ENCODE assay signal across 8 cellular contexts in genomic region chr1:161133220-161133740, GRCh38. TPM values are rescaled to one million over a fixed set of nuclear protein-coding genes. Genes with fewer than 3 reads are reported as not detected.
DNase-seq lines count a peak whose midpoint lies in the region; ATAC-seq and TF ChIP-seq lines count a peak whose summit lies in the region.

No MANE protein-coding gene starts in this region.

- H3K4me3 Mint-ChIP-seq in stimulated activated naive B cell treated with anti-CD40 and anti-IgM and Interleukin-4, amounts not matched to agents 10 μg/mL and 1 μg/mL and 100 μg/mL, for 72 hours = no peak overlapping the region

- no peak for TF ChIP-seq CTCF in OCI-LY1 (IDR thresholded peaks at IDR 0.05; ENCODE audit: low read length)
- no peak for TF ChIP-seq CTCF in fibroblast of villous mesenchyme (IDR thresholded peaks at IDR 0.05; ENCODE audit: insufficient read depth, low read depth, low read length)

- peaks cover 18% of the 10 kb centered on the region for H3K36me3 ChIP-seq in OCI-LY1 (ENCODE audit: insufficient read depth, low read length)

- peak overlapping the region; percentile 95 for H3K9ac ChIP-seq in OCI-LY1 (ENCODE audit: low read length)

- peak overlapping the region; percentile 99 for H3K4me2 ChIP-seq in OCI-LY1 (ENCODE audit: low read length)

- peak overlapping the region; percentile 69 for H3K27ac ChIP-seq in OCI-LY1 (ENCODE audit: low read depth, low read length, poor library complexity, severe bottlenecking)

- ATAC-seq in GM21723 (IDR thresholded peaks at IDR 0.05; ENCODE audit: unreplicated experiment) (peak; percentile 22), GM19324 (IDR thresholded peaks at IDR 0.05; ENCODE audit: low FRiP score, unreplicated experiment) (no peak), HG03342 (IDR thresholded peaks at IDR 0.05; ENCODE audit: unreplicated experiment) (no peak)
- ATAC-seq in stimulated activated naive B cell treated with anti-CD40 and anti-IgM and Interleukin-4, amounts not matched to agents 10 μg/mL and 1 μg/mL and 100 μg/mL, for 72 hours (replicated peaks) = peak; percentile 10 to 20

- H3F3A ChIP-seq in OCI-LY1 (ENCODE audit: insufficient read depth, low read length) = 0 out of 2 replicates have a peak, but pooled peaks cover 4% of the 10 kb centered on the region

- no peaks in the 10 kb centered on the region for H3K9me3 ChIP-seq in OCI-LY1 (ENCODE audit: low read length)

- H3K4me1 Mint-ChIP-seq in stimulated activated naive B cell treated with anti-CD40 and anti-IgM and Interleukin-4, amounts not matched to agents 10 μg/mL and 1 μg/mL and 100 μg/mL, for 72 hours = peaks cover 25 to 48% of the 10 kb centered on the region in 2 donors

- peaks cover 17 to 24% of the 10 kb centered on the region in 2 donors for H3K36me3 Mint-ChIP-seq in stimulated activated naive B cell treated with anti-CD40 and anti-IgM and Interleukin-4, amounts not matched to agents 10 μg/mL and 1 μg/mL and 100 μg/mL, for 72 hours

- H3K9me3 Mint-ChIP-seq in stimulated activated naive B cell treated with anti-CD40 and anti-IgM and Interleukin-4, amounts not matched to agents 10 μg/mL and 1 μg/mL and 100 μg/mL, for 72 hours = no peaks in the 10 kb centered on the region

- DNase-seq in fibroblast of villous mesenchyme (ENCODE audit: low read depth) (no peak), OCI-M1 (lab: John Stamatoyannopoulos, UW) (no peak)
- DNase-seq in stimulated activated naive B cell treated with anti-CD40 and anti-IgM and Interleukin-4, amounts not matched to agents 10 μg/mL and 1 μg/mL and 100 μg/mL, for 72 hours = no peak
- no peak for DNase-seq in activated effector memory CD4-positive, alpha-beta T cell treated with Interleukin-2 at 50 U/mL for 16 hours

- H4K20me1 ChIP-seq in OCI-LY1 (ENCODE audit: insufficient read depth, low read length) = no peaks in the 10 kb centered on the region

- H3K4me3 ChIP-seq in OCI-LY1 (ENCODE audit: low read depth, low read length, poor library complexity, severe bottlenecking) (peak overlapping the region; percentile 96), fibroblast of villous mesenchyme (ENCODE audit: low read depth, low read length) (peak overlapping the region; percentile 88)

- no peaks in the 10 kb centered on the region for H3K27me3 ChIP-seq in OCI-LY1 (ENCODE audit: insufficient read depth, low read length)

- H3K27ac Mint-ChIP-seq in stimulated activated naive B cell treated with anti-CD40 and anti-IgM and Interleukin-4, amounts not matched to agents 10 μg/mL and 1 μg/mL and 100 μg/mL, for 72 hours = no peak overlapping the region

- no peak overlapping the region for H2AFZ ChIP-seq in OCI-LY1 (ENCODE audit: low read length)

- H3K79me2 ChIP-seq in OCI-LY1 (ENCODE audit: insufficient read depth, low read length) = peaks cover 13% of the 10 kb centered on the region; the same call in 1 of the 2 replicates

- peaks cover 28% of the 10 kb centered on the region for H3K4me1 ChIP-seq in OCI-LY1 (ENCODE audit: insufficient read depth, low read length, severe bottlenecking)

- H3K27me3 Mint-ChIP-seq in stimulated activated naive B cell treated with anti-CD40 and anti-IgM and Interleukin-4, amounts not matched to agents 10 μg/mL and 1 μg/mL and 100 μg/mL, for 72 hours = no peaks in the 10 kb centered on the region

- no peaks in the 10 kb centered on the region for H3K9me2 ChIP-seq in OCI-LY1 (ENCODE audit: low read depth, low read length)

RNA-seq across cellular contexts. Expression of gene DEDD, which starts 0.8 kb away (rescaled TPM):
- 22.5 and 27.6 TPM in 2 replicates for total RNA-seq in fibroblast of villous mesenchyme

RNA-seq across cellular contexts. Expression of gene NIT1, which starts 15.4 kb away (rescaled TPM):
- total RNA-seq in fibroblast of villous mesenchyme = 23.2 and 26.8 TPM in 2 replicates

RNA-seq across cellular contexts. Expression of gene PFDN2, which starts 15.4 kb away (rescaled TPM):
- 25.9 and 26.1 TPM in 2 replicates for total RNA-seq in fibroblast of villous mesenchyme

RNA-seq across cellular contexts. Expression of gene UFC1, which starts 20.5 kb away (rescaled TPM):
- total RNA-seq in fibroblast of villous mesenchyme = 57.7 and 69.1 TPM in 2 replicates

RNA-seq across cellular contexts. Expression of gene USP21, which starts 26.0 kb away (rescaled TPM):
- 8.1 and 8.6 TPM in 2 replicates for total RNA-seq in fibroblast of villous mesenchyme

Comparison
In these comparisons a context has a peak if more than half of its experiments do, and no peak if none do; other contexts are left out.
1. ATAC-seq: peak in GM21723 (single experiment) and stimulated activated naive B cell treated with anti-CD40 and anti-IgM and Interleukin-4, amounts not matched to agents 10 μg/mL and 1 μg/mL and 100 μg/mL, for 72 hours (2 of 2); none in GM19324 (single experiment) and HG03342 (single experiment).